1 cellular context compared by ENCODE assay signal in the genomic region with DNA sequence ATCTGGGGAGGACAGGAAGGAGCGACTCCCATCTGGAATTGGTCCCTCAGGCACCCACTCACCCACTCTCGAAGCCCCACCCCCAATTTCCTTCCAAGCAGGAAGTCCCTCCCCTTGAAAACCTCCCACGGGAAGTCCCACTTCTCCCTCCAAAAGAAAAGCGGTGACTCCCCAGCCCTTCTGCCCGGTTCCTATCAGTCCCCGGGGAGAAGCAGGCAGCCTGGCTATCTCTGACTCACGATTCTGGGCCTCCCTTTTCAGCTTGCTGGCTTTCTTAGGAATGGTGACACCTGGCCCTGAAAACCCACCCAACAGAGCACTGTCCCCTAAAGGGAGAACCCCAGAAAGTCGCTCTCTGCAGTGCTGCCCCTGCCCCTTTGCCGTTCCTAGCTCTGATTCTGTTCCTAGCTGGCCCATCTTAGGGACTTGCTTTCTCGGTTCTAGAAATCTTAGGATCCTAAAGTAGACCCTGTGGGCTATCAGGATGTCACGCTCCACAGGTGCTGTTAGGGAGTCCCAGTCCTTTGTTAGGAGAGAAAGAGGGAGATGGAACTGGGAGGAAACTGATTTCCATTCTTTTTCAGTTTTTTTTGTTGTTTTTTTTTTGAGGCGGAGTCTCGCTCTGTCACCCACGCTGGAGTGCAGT.
TF ChIP-seq lines count a peak whose summit lies in the region.

No MANE protein-coding gene starts in this region.

TF ChIP-seq in HepG2, 621 proteins besides CTCF, POLR2A, EP300 and RAD21:
- TF ChIP-seq GTF3A (CRISPR knock-in tag; conservative IDR thresholded peaks at IDR 0.05) (no peak), ZNF292 (CRISPR knock-in tag; IDR thresholded peaks at IDR 0.05; ENCODE audit: borderline replicate concordance, low read depth) (no peak)
